Comparison of ENCODE assay signal across 8 cellular contexts in genomic region chr3:14791343-14791945, GRCh38. TPM values are rescaled to one million over a fixed set of nuclear protein-coding genes. Genes with fewer than 3 reads are reported as not detected.
DNase-seq lines count a peak whose midpoint lies in the region; ATAC-seq and TF ChIP-seq lines count a peak whose summit lies in the region.

No MANE protein-coding gene starts in this region.

- no peaks in the 10 kb centered on the region for H3K4me1 ChIP-seq in body of pancreas

- H3K36me3 ChIP-seq in body of pancreas (replicated peaks in 1 of 2; ENCODE audit: insufficient read depth in 1 of 2, low read depth in 2 of 2) (no peaks in the 10 kb centered on the region), kidney epithelial cell (ENCODE audit: control insufficient read depth, insufficient read depth, low read length) (no peaks in the 10 kb centered on the region)

- H3K9me3 ChIP-seq in body of pancreas: no peaks in the 10 kb centered on the region

- DNase-seq in D341Med (ENCODE audit: low spot score) (peak; percentile 85), HuH-7.5 (ENCODE audit: low spot score) (peak; percentile 84), SW480 (ENCODE audit: low spot score) (peak; percentile 62), body of pancreas (peak; percentile 43 to 68 (median 62)), kidney epithelial cell (ENCODE audit: low read depth) (no peak)
- DNase-seq in stimulated activated CD8-positive, alpha-beta memory T cell treated with anti-CD3 and anti-CD28 coated beads, Interleukin-12 subunit alpha, Interleukin-12 subunit beta, amount 100 ng/mL, for 1 hour (ENCODE audit: low read depth): peak; percentile 8

- H3K4me3 ChIP-seq in body of pancreas: no peak overlapping the region
- no peak overlapping the region for H3K4me3 ChIP-seq in kidney epithelial cell (ENCODE audit: low read depth, low read length)

- H3K27me3 ChIP-seq in body of pancreas: no peaks in the 10 kb centered on the region
- H3K27me3 ChIP-seq in kidney epithelial cell (ENCODE audit: control insufficient read depth, insufficient read depth, low read length): peaks cover 17% of the 10 kb centered on the region

- TF ChIP-seq POLR2A in body of pancreas (IDR thresholded peaks at IDR 0.05): no peak

- H3K27ac ChIP-seq in body of pancreas: no peak overlapping the region

- 7 to 12% methylated on average over 10 to 15 of the region's 15 CpGs for WGBS in body of pancreas, 2 donors

- ATAC-seq in body of pancreas (peak; percentile 41), GM19463 (IDR thresholded peaks at IDR 0.05; ENCODE audit: unreplicated experiment) (no peak), GM21529 (IDR thresholded peaks at IDR 0.05; ENCODE audit: unreplicated experiment) (no peak)

- peak in 6 of 7 experiments; percentile 33 to 64 (median 50) for TF ChIP-seq CTCF in body of pancreas (IDR thresholded peaks at IDR 0.05)
- peak; percentile 83 for TF ChIP-seq CTCF in kidney epithelial cell (IDR thresholded peaks at IDR 0.05; ENCODE audit: insufficient read depth, low read length, poor library complexity, severe bottlenecking)

- intact Hi-C loops in body of pancreas (cut with DNase I): no loop called here

RNA-seq across cellular contexts. Expression of gene FGD5, which starts 27.3 kb away (rescaled TPM):
- total RNA-seq in body of pancreas: 1 to 10 TPM; 4.9 to 7.8 TPM
- 1.1 and 1.4 TPM in 2 replicates for total RNA-seq in kidney epithelial cell
